22 cellular contexts compared by ENCODE assay signal in genomic region chr15:70382762-70383458, GRCh38.
DNase-seq lines count a peak whose midpoint lies in the region; ATAC-seq lines count a peak whose summit lies in the region.
"Had no signal": no experiment of that assay in that cellular context is flagged by ENCODE, and none has a peak within 500 bp of the region (broad histone marks: within the 10 kb centered on the region; RNA-seq: fewer than 3 reads in every experiment).

No MANE protein-coding gene starts in this region.

- ATAC-seq in Right ventricle myocardium inferior (no peak), left cardiac atrium (no peak), HG02970 (IDR thresholded peaks at IDR 0.05; ENCODE audit: low FRiP score, unreplicated experiment) (no peak)
- ATAC-seq: CD8-positive, alpha-beta T cell had no signal

- no peaks in the 10 kb centered on the region for H3K4me1 Mint-ChIP-seq in T-helper 1 cell treated with Interleukin-12 subunit alpha and Interleukin-12 subunit beta and Interleukin-4 antibody, amounts not matched to agents 30 μg/mL and 1 μg/mL, for 36 hours (ENCODE audit: low read depth)

- H3K27me3 Mint-ChIP-seq in T-helper 1 cell treated with Interleukin-12 subunit alpha and Interleukin-12 subunit beta and Interleukin-4 antibody, amounts not matched to agents 30 μg/mL and 1 μg/mL, for 36 hours (ENCODE audit: low read depth), result peaks cover 22% of the 10 kb centered on the region
- H3K27me3 Mint-ChIP-seq: B cell had no signal

- intact Hi-C loops in Right ventricle myocardium inferior (cut with DNase I), result no loop called here
- intact Hi-C loops in left cardiac atrium (cut with DNase I), result no loop called here

- H3K9me3 Mint-ChIP-seq in T-helper 1 cell treated with Interleukin-12 subunit alpha and Interleukin-12 subunit beta and Interleukin-4 antibody, amounts not matched to agents 30 μg/mL and 1 μg/mL, for 36 hours, result peaks cover 9% of the 10 kb centered on the region

- H3K36me3 Mint-ChIP-seq in T-helper 1 cell treated with Interleukin-12 subunit alpha and Interleukin-12 subunit beta and Interleukin-4 antibody, amounts not matched to agents 30 μg/mL and 1 μg/mL, for 36 hours (ENCODE audit: low read depth), result no peaks in the 10 kb centered on the region
- H3K36me3 Mint-ChIP-seq: CD8-positive, alpha-beta T cell had no signal

- DNase-seq in T-helper 1 cell (no peak), Right ventricle myocardium inferior (ENCODE audit: missing footprints) (peak; percentile 50), left cardiac atrium (no peak), mesenteric fat pad (ENCODE audit: low spot score) (peak; percentile 68), HK-2 (ENCODE audit: unreplicated experiment) (no peak)
- DNase-seq in stimulated activated CD8-positive, alpha-beta memory T cell treated with anti-CD3 and anti-CD28 coated beads, Interleukin-4, amount 100 ng/mL, for 48 hours, result no peak
- DNase-seq: Caco-2, GM23248, H7, IMR-90, KG1, MM.1S, NCI-H2029, NCI-H446, NCI-H524 treated with DMSO at 0.1 percent for 48 hours, NCI-H774, PC-9, Right ventricle myocardium superior had no signal

- peak overlapping the region; percentile 28 for H3K27ac Mint-ChIP-seq in T-helper 1 cell treated with Interleukin-12 subunit alpha and Interleukin-12 subunit beta and Interleukin-4 antibody, amounts not matched to agents 30 μg/mL and 1 μg/mL, for 36 hours
- H3K27ac Mint-ChIP-seq: B cell; CD8-positive, alpha-beta T cell had no signal

- H3K4me3 Mint-ChIP-seq in T-helper 1 cell treated with Interleukin-12 subunit alpha and Interleukin-12 subunit beta and Interleukin-4 antibody, amounts not matched to agents 30 μg/mL and 1 μg/mL, for 36 hours, result no peak overlapping the region
- H3K4me3 Mint-ChIP-seq: B cell; CD8-positive, alpha-beta T cell had no signal

Comparison
In these comparisons a context has a peak if more than half of its experiments do, and no peak if none do; other contexts are left out.
1. DNase-seq: peak in Right ventricle myocardium inferior (single experiment) and mesenteric fat pad (single experiment); none in T-helper 1 cell (0 of 5), left cardiac atrium (single experiment), HK-2 (single experiment) and stimulated activated CD8-positive, alpha-beta memory T cell treated with anti-CD3 and anti-CD28 coated beads, Interleukin-4, amount 100 ng/mL, for 48 hours (single experiment).